ENCODE assay signal across 1 cellular context in the genomic region with DNA sequence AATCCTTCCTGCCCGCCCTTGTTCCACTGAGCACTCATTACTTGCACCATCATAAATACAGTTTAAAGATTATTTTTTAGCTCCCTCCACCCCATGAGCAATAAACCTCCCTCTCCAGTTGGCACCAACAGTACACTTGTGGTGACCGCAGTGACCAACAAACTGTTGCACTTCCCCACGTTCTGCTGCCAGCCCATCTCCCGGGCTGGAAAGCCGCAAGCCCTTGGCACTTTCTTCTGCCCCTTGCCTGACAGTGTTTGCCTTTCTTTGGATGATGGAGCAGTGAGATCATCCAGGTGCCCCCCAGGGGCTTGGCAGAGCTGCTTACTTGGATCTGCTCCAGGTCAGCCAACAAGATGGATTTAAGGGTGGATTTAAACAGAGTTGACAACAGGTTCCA.
TF ChIP-seq lines count a peak whose summit lies in the region.

No MANE protein-coding gene starts in this region.

TF ChIP-seq in GM23338, 12 proteins besides CTCF, POLR2A, EP300 and RAD21 (continued from another document):
- TF ChIP-seq, protein P1, sequence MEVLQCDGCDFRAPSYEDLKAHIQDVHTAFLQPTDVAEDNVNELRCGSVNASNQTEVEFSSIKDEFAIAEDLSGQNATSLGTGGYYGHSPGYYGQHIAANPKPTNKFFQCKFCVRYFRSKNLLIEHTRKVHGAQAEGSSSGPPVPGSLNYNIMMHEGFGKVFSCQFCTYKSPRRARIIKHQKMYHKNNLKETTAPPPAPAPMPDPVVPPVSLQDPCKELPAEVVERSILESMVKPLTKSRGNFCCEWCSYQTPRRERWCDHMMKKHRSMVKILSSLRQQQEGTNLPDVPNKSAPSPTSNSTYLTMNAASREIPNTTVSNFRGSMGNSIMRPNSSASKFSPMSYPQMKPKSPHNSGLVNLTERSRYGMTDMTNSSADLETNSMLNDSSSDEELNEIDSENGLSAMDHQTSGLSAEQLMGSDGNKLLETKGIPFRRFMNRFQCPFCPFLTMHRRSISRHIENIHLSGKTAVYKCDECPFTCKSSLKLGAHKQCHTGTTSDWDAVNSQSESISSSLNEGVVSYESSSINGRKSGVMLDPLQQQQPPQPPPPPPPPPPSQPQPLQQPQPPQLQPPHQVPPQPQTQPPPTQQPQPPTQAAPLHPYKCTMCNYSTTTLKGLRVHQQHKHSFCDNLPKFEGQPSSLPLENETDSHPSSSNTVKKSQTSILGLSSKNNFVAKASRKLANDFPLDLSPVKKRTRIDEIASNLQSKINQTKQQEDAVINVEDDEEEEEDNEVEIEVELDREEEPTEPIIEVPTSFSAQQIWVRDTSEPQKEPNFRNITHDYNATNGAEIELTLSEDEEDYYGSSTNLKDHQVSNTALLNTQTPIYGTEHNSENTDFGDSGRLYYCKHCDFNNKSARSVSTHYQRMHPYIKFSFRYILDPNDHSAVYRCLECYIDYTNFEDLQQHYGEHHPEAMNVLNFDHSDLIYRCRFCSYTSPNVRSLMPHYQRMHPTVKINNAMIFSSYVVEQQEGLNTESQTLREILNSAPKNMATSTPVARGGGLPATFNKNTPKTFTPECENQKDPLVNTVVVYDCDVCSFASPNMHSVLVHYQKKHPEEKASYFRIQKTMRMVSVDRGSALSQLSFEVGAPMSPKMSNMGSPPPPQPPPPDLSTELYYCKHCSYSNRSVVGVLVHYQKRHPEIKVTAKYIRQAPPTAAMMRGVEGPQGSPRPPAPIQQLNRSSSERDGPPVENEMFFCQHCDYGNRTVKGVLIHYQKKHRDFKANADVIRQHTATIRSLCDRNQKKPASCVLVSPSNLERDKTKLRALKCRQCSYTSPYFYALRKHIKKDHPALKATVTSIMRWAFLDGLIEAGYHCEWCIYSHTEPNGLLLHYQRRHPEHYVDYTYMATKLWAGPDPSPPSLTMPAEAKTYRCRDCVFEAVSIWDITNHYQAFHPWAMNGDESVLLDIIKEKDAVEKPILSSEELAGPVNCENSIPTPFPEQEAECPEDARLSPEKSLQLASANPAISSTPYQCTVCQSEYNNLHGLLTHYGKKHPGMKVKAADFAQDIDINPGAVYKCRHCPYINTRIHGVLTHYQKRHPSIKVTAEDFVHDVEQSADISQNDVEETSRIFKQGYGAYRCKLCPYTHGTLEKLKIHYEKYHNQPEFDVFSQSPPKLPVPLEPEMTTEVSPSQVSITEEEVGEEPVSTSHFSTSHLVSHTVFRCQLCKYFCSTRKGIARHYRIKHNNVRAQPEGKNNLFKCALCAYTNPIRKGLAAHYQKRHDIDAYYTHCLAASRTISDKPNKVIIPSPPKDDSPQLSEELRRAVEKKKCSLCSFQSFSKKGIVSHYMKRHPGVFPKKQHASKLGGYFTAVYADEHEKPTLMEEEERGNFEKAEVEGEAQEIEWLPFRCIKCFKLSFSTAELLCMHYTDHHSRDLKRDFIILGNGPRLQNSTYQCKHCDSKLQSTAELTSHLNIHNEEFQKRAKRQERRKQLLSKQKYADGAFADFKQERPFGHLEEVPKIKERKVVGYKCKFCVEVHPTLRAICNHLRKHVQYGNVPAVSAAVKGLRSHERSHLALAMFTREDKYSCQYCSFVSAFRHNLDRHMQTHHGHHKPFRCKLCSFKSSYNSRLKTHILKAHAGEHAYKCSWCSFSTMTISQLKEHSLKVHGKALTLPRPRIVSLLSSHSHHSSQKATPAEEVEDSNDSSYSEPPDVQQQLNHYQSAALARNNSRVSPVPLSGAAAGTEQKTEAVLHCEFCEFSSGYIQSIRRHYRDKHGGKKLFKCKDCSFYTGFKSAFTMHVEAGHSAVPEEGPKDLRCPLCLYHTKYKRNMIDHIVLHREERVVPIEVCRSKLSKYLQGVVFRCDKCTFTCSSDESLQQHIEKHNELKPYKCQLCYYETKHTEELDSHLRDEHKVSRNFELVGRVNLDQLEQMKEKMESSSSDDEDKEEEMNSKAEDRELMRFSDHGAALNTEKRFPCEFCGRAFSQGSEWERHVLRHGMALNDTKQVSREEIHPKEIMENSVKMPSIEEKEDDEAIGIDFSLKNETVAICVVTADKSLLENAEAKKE (CRISPR knock-in tag; IDR thresholded peaks at IDR 0.05): no peak
- TF ChIP-seq JUNB (IDR thresholded peaks at IDR 0.05; ENCODE audit: unreplicated experiment): no peak
- no peak for TF ChIP-seq POLR2AphosphoS5 (IDR thresholded peaks at IDR 0.05; ENCODE audit: low read depth)
- no peak for TF ChIP-seq EZH2 (IDR thresholded peaks at IDR 0.05; ENCODE audit: low read depth, unreplicated experiment)
- TF ChIP-seq, protein P2, sequence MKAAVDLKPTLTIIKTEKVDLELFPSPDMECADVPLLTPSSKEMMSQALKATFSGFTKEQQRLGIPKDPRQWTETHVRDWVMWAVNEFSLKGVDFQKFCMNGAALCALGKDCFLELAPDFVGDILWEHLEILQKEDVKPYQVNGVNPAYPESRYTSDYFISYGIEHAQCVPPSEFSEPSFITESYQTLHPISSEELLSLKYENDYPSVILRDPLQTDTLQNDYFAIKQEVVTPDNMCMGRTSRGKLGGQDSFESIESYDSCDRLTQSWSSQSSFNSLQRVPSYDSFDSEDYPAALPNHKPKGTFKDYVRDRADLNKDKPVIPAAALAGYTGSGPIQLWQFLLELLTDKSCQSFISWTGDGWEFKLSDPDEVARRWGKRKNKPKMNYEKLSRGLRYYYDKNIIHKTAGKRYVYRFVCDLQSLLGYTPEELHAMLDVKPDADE (IDR thresholded peaks at IDR 0.05): no peak
- TF ChIP-seq NANOG (IDR thresholded peaks at IDR 0.05; ENCODE audit: borderline replicate concordance): no peak
- no peak for TF ChIP-seq EZH2phosphoT487 (IDR thresholded peaks at IDR 0.05; ENCODE audit: unreplicated experiment)
- no peak for TF ChIP-seq STAT1 (IDR thresholded peaks at IDR 0.05; ENCODE audit: unreplicated experiment)
TF ChIP-seq in GM23338: peak in this region for 0.
